1 cellular context compared by ENCODE assay signal in the genomic region with DNA sequence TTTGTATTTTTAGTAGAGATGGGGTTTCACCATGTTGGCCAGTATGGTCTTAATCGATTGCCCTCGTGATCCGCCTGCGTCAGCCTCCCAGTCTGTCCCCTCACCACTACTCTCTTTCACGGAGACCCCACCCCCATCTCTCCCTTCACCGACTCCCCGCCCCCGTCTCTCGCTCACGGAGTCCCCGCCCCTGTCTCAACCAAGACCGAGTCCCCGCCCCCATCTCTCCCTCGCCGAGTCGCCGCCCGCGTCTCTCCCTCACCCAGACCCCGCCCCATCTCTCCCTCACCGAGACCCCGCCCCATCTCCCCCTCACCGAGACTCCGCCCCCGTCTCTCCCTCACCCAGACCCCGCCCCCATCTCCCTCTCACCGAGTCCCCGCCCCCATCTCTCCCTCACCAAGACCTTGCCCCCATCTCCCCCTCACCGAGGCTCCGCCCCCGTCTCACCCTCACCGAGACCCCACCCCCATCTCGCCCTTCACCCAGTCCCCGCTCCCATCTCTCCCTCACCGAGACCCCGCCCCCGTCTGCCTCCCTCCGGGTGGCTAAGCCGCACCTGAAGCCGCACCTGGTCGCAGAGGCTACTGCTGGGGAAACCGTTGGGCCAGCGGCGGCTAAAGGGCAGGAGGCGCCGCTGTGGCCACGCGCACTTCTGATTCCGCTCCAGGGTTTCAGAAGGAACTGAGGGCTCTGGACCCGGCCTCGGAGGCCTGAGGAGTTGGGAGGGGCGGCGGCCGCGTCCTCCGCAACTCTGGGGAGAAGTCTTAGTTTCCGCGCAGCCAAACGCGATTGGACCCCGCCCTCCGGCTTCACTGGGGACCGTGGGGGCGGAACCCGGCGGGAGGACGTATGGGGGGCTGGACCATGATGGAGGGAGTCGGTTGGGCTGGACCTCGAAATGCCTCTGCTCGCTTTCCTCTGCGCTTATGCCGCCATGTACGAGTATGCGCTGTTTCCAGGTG.
A peak's percentile ranks its signal among the peaks of the same experiment; 100 is the strongest.
TF ChIP-seq lines count a peak whose summit lies in the region.

No MANE protein-coding gene starts in this region.

TF ChIP-seq in HepG2, 621 proteins besides CTCF, POLR2A, EP300 and RAD21 (continued from another document and continues in another):
- TF ChIP-seq ZNF318 (CRISPR knock-in tag; IDR thresholded peaks at IDR 0.05) (no peak), ZNF547 (CRISPR knock-in tag; IDR thresholded peaks at IDR 0.05) (no peak), CC2D1A (CRISPR knock-in tag; IDR thresholded peaks at IDR 0.05) (no peak), MZF1 (CRISPR knock-in tag; IDR thresholded peaks at IDR 0.05; ENCODE audit: borderline replicate concordance) (no peak), ZSCAN22 (CRISPR knock-in tag; IDR thresholded peaks at IDR 0.05) (no peak), ZNF609 (CRISPR knock-in tag; IDR thresholded peaks at IDR 0.05; ENCODE audit: borderline replicate concordance) (peak; percentile 25; the same call in 1 of the 2 replicates), ZSCAN9 (CRISPR knock-in tag; IDR thresholded peaks at IDR 0.05; ENCODE audit: borderline replicate concordance) (no peak), BORCS8-MEF2B (CRISPR knock-in tag; IDR thresholded peaks at IDR 0.05) (peak; percentile 46; the same call in 1 of the 2 replicates), ZFP1 (CRISPR knock-in tag; IDR thresholded peaks at IDR 0.05) (no peak), SP4 (CRISPR knock-in tag; IDR thresholded peaks at IDR 0.05) (no peak), ESRRA (CRISPR knock-in tag; IDR thresholded peaks at IDR 0.05; ENCODE audit: low read depth) (0 out of 2 replicates have a peak, but pooled peaks have one; percentile 26), ZNF329 (CRISPR knock-in tag; IDR thresholded peaks at IDR 0.05; ENCODE audit: low read depth) (peak; percentile 53; the same call in 1 of the 2 replicates), SMC3 (IDR thresholded peaks at IDR 0.05; ENCODE audit: low read length) (no peak), SOX13 (IDR thresholded peaks at IDR 0.05) (no peak), SOX13 (CRISPR knock-in tag; conservative IDR thresholded peaks at IDR 0.05 in 1 of 2, IDR thresholded peaks at IDR 0.05 in 1 of 2) (no peak; a peak in 1 of 4 replicates), ZNF441 (CRISPR knock-in tag; IDR thresholded peaks at IDR 0.05; ENCODE audit: borderline replicate concordance) (no peak), KLF6 (CRISPR knock-in tag; IDR thresholded peaks at IDR 0.05) (no peak), LBX2 (CRISPR knock-in tag; IDR thresholded peaks at IDR 0.05; ENCODE audit: borderline replicate concordance) (no peak), ZNF580 (CRISPR knock-in tag; IDR thresholded peaks at IDR 0.05; ENCODE audit: borderline replicate concordance, low read depth) (no peak; the same call in 1 of the 2 replicates), NKX3-1 (CRISPR knock-in tag; IDR thresholded peaks at IDR 0.05) (no peak), CEBPB (IDR thresholded peaks at IDR 0.05; ENCODE audit: borderline replicate concordance, low read depth, low read length) (no peak), ZNF468 (CRISPR knock-in tag; IDR thresholded peaks at IDR 0.05) (no peak), ZNF282 (IDR thresholded peaks at IDR 0.05; ENCODE audit: partially characterized antibody) (no peak), HNF4G (IDR thresholded peaks at IDR 0.05; ENCODE audit: borderline replicate concordance, low read depth, low read length) (no peak), HNF4G (CRISPR knock-in tag; IDR thresholded peaks at IDR 0.05; ENCODE audit: borderline replicate concordance, low read depth) (no peak), SKI (IDR thresholded peaks at IDR 0.05; ENCODE audit: partially characterized antibody) (peak; percentile 30), ZNF607 (CRISPR knock-in tag; IDR thresholded peaks at IDR 0.05; ENCODE audit: borderline replicate concordance) (peak; percentile 50; the same call in 1 of the 2 replicates), ZNF788 (CRISPR knock-in tag; IDR thresholded peaks at IDR 0.05; ENCODE audit: borderline replicate concordance) (no peak), HIVEP1 (CRISPR knock-in tag; IDR thresholded peaks at IDR 0.05) (0 out of 2 replicates have a peak, but pooled peaks have one; percentile 43), JARID2 (CRISPR knock-in tag; IDR thresholded peaks at IDR 0.05; ENCODE audit: insufficient replicate concordance) (no peak), FOSL2 (CRISPR knock-in tag; IDR thresholded peaks at IDR 0.05) (no peak)
- TF ChIP-seq, protein P1, sequence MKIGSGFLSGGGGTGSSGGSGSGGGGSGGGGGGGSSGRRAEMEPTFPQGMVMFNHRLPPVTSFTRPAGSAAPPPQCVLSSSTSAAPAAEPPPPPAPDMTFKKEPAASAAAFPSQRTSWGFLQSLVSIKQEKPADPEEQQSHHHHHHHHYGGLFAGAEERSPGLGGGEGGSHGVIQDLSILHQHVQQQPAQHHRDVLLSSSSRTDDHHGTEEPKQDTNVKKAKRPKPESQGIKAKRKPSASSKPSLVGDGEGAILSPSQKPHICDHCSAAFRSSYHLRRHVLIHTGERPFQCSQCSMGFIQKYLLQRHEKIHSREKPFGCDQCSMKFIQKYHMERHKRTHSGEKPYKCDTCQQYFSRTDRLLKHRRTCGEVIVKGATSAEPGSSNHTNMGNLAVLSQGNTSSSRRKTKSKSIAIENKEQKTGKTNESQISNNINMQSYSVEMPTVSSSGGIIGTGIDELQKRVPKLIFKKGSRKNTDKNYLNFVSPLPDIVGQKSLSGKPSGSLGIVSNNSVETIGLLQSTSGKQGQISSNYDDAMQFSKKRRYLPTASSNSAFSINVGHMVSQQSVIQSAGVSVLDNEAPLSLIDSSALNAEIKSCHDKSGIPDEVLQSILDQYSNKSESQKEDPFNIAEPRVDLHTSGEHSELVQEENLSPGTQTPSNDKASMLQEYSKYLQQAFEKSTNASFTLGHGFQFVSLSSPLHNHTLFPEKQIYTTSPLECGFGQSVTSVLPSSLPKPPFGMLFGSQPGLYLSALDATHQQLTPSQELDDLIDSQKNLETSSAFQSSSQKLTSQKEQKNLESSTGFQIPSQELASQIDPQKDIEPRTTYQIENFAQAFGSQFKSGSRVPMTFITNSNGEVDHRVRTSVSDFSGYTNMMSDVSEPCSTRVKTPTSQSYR (CRISPR knock-in tag; IDR thresholded peaks at IDR 0.05; ENCODE audit: borderline replicate concordance), result peak; percentile 42; the same call in 1 of the 2 replicates
- TF ChIP-seq, protein P2, sequence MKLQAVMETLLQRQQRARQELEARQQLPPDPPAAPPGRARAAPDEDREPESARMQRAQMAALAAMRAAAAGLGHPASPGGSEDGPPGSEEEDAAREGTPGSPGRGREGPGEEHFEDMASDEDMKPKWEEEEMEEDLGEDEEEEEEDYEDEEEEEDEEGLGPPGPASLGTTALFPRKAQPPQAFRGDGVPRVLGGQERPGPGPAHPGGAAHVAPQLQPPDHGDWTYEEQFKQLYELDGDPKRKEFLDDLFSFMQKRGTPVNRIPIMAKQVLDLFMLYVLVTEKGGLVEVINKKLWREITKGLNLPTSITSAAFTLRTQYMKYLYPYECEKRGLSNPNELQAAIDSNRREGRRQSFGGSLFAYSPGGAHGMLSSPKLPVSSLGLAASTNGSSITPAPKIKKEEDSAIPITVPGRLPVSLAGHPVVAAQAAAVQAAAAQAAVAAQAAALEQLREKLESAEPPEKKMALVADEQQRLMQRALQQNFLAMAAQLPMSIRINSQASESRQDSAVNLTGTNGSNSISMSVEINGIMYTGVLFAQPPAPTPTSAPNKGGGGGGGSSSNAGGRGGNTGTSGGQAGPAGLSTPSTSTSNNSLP (IDR thresholded peaks at IDR 0.05; ENCODE audit: low read depth, low read length), result no peak
- TF ChIP-seq, protein P3, sequence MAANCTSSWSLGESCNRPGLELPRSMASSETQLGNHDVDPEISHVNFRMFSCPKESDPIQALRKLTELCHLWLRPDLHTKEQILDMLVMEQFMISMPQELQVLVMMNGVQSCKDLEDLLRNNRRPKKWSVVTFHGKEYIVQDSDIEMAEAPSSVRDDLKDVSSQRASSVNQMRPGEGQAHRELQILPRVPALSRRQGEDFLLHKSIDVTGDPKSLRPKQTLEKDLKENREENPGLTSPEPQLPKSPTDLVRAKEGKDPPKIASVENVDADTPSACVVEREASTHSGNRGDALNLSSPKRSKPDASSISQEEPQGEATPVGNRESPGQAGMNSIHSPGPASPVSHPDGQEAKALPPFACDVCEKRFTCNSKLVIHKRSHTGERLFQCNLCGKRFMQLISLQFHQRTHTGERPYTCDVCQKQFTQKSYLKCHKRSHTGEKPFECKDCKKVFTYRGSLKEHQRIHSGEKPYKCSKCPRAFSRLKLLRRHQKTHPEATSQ (CRISPR knock-in tag; IDR thresholded peaks at IDR 0.05; ENCODE audit: borderline replicate concordance), result no peak
